ENCODE assay signal across 1 cellular context in genomic region chr11:64652586-64653387, GRCh38.
TF ChIP-seq lines count a peak whose summit lies in the region.

No MANE protein-coding gene starts in this region.

TF ChIP-seq in GM23338, 12 proteins besides CTCF, POLR2A, EP300 and RAD21 (continued from another document):
- TF ChIP-seq, protein P1, sequence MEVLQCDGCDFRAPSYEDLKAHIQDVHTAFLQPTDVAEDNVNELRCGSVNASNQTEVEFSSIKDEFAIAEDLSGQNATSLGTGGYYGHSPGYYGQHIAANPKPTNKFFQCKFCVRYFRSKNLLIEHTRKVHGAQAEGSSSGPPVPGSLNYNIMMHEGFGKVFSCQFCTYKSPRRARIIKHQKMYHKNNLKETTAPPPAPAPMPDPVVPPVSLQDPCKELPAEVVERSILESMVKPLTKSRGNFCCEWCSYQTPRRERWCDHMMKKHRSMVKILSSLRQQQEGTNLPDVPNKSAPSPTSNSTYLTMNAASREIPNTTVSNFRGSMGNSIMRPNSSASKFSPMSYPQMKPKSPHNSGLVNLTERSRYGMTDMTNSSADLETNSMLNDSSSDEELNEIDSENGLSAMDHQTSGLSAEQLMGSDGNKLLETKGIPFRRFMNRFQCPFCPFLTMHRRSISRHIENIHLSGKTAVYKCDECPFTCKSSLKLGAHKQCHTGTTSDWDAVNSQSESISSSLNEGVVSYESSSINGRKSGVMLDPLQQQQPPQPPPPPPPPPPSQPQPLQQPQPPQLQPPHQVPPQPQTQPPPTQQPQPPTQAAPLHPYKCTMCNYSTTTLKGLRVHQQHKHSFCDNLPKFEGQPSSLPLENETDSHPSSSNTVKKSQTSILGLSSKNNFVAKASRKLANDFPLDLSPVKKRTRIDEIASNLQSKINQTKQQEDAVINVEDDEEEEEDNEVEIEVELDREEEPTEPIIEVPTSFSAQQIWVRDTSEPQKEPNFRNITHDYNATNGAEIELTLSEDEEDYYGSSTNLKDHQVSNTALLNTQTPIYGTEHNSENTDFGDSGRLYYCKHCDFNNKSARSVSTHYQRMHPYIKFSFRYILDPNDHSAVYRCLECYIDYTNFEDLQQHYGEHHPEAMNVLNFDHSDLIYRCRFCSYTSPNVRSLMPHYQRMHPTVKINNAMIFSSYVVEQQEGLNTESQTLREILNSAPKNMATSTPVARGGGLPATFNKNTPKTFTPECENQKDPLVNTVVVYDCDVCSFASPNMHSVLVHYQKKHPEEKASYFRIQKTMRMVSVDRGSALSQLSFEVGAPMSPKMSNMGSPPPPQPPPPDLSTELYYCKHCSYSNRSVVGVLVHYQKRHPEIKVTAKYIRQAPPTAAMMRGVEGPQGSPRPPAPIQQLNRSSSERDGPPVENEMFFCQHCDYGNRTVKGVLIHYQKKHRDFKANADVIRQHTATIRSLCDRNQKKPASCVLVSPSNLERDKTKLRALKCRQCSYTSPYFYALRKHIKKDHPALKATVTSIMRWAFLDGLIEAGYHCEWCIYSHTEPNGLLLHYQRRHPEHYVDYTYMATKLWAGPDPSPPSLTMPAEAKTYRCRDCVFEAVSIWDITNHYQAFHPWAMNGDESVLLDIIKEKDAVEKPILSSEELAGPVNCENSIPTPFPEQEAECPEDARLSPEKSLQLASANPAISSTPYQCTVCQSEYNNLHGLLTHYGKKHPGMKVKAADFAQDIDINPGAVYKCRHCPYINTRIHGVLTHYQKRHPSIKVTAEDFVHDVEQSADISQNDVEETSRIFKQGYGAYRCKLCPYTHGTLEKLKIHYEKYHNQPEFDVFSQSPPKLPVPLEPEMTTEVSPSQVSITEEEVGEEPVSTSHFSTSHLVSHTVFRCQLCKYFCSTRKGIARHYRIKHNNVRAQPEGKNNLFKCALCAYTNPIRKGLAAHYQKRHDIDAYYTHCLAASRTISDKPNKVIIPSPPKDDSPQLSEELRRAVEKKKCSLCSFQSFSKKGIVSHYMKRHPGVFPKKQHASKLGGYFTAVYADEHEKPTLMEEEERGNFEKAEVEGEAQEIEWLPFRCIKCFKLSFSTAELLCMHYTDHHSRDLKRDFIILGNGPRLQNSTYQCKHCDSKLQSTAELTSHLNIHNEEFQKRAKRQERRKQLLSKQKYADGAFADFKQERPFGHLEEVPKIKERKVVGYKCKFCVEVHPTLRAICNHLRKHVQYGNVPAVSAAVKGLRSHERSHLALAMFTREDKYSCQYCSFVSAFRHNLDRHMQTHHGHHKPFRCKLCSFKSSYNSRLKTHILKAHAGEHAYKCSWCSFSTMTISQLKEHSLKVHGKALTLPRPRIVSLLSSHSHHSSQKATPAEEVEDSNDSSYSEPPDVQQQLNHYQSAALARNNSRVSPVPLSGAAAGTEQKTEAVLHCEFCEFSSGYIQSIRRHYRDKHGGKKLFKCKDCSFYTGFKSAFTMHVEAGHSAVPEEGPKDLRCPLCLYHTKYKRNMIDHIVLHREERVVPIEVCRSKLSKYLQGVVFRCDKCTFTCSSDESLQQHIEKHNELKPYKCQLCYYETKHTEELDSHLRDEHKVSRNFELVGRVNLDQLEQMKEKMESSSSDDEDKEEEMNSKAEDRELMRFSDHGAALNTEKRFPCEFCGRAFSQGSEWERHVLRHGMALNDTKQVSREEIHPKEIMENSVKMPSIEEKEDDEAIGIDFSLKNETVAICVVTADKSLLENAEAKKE (CRISPR knock-in tag; IDR thresholded peaks at IDR 0.05): no peak
- TF ChIP-seq STAT1 (IDR thresholded peaks at IDR 0.05; ENCODE audit: unreplicated experiment) (no peak), EZH2phosphoT487 (IDR thresholded peaks at IDR 0.05; ENCODE audit: unreplicated experiment) (no peak), NANOG (IDR thresholded peaks at IDR 0.05; ENCODE audit: borderline replicate concordance) (no peak), ZNF114 (CRISPR knock-in tag; IDR thresholded peaks at IDR 0.05) (no peak), POLR2AphosphoS5 (IDR thresholded peaks at IDR 0.05; ENCODE audit: low read depth) (no peak), ZNF331 (CRISPR knock-in tag; IDR thresholded peaks at IDR 0.05; ENCODE audit: low read depth) (no peak), ETS1 (IDR thresholded peaks at IDR 0.05) (no peak), EZH2 (IDR thresholded peaks at IDR 0.05; ENCODE audit: low read depth, unreplicated experiment) (no peak), CREB1 (CRISPR knock-in tag; IDR thresholded peaks at IDR 0.05; ENCODE audit: low read depth) (no peak)
